Comparison of ENCODE assay signal across 17 cellular contexts in genomic region chr2:39455826-39456225, GRCh38.
"Had no signal": no experiment of that assay in that cellular context is flagged by ENCODE, and none has a peak within 500 bp of the region (broad histone marks: within the 10 kb centered on the region; RNA-seq: fewer than 3 reads in every experiment).

No MANE protein-coding gene starts in this region.

- H3K4me3 ChIP-seq: breast epithelium, dorsolateral prefrontal cortex, left lung, sigmoid colon, vagina had no signal

- ATAC-seq: activated CD8-positive, alpha-beta T cell treated with anti-CD3 and anti-CD28 coated beads, Interleukin-2, amount 10 ng/mL, durations not matched to agents 7 days and 5 days; left lung; stimulated activated effector memory CD8-positive, alpha-beta T cell treated with anti-CD3 and anti-CD28 coated beads, Interleukin-12 subunit alpha, Interleukin-12 subunit beta, amount 100 ng/mL, for 72 hours had no signal

- H3K9ac ChIP-seq: parathyroid adenoma had no signal

- H3K4me1 ChIP-seq: breast epithelium, left lung, parathyroid adenoma, sigmoid colon, vagina had no signal

- DNase-seq: activated CD4-positive, alpha-beta T cell treated with anti-CD3 and anti-CD28 coated beads for 4 hours; activated CD8-positive, alpha-beta memory T cell treated with anti-CD3 and anti-CD28 coated beads, Interleukin-2, amount 50 U/mL, for 4 hours; activated CD8-positive, alpha-beta T cell treated with anti-CD3 and anti-CD28 coated beads, Interleukin-2, amount 10 ng/mL, durations not matched to agents 7 days and 5 days; activated effector memory CD4-positive, alpha-beta T cell treated with anti-CD3 and anti-CD28 coated beads, Interleukin-2, amount 50 U/mL, for 16 hours; activated T-cell treated with anti-CD3 and anti-CD28 coated beads, Interleukin-2, amount 50 U/mL, for 48 hours; amniotic stem cell; dorsolateral prefrontal cortex; endodermal cell; islet precursor cell; left lung; mammary epithelial cell; naive B cell; sigmoid colon had no signal

- H3K36me3 ChIP-seq: breast epithelium had no signal

- H3K27me3 ChIP-seq: breast epithelium, dorsolateral prefrontal cortex, left lung, sigmoid colon, vagina had no signal

- H3K79me2 ChIP-seq: parathyroid adenoma had no signal

- H3K9me3 ChIP-seq: breast epithelium, sigmoid colon, vagina had no signal

- H3K27ac ChIP-seq: breast epithelium, dorsolateral prefrontal cortex, left lung, parathyroid adenoma, sigmoid colon, vagina had no signal

- H2AFZ ChIP-seq: parathyroid adenoma had no signal
